In the genomic region with DNA sequence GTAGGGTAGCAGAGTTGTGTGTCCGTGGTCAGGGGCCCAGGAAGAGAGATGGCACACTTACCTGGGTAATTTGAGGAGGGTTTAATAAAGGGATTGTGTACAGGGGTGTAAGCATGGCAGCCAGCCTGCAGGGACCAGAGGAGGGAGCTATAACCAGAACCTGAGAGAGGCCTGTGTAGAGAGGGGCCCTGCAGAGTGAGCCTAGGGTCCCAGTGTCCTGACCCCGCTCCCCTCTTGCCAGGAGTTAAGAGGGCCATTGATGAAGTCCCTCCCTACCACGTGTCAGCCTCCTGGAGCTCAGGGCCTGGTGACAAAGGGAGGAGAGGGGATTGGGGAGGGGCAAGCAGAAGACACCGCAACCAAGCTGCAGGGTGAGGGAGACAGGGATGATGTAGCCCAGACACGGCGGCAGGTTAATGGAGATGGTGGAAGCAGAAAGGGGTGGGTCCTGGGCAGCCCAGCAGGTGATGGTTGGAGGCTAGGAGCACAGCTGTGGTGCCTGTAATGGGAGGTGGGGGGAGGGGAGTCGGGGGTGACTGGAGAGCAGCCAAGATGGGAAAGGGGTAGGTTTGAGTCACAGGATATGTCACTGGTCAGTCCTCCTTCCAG, we compare ENCODE assay signal across 21 cellular contexts.
DNase-seq lines count a peak whose midpoint lies in the region; ATAC-seq and TF ChIP-seq lines count a peak whose summit lies in the region.
"Had no signal": no experiment of that assay in that cellular context is flagged by ENCODE, and none has a peak within 500 bp of the region (broad histone marks: within the 10 kb centered on the region; RNA-seq: fewer than 3 reads in every experiment).

No MANE protein-coding gene starts in this region.

- peaks cover 8% of the 10 kb centered on the region for H3K27me3 Mint-ChIP-seq in neural progenitor cell (ENCODE audit: insufficient read depth, low read depth)
- H3K27me3 Mint-ChIP-seq: memory B cell had no signal

- DNase-seq in NCI-H1092 treated with DMSO at 0.1 percent for 48 hours (lab: John Stamatoyannopoulos, UW) (peak; percentile 39), NCI-H1092 (lab: John Stamatoyannopoulos, UW) (no peak), NCI-H1105 treated with DMSO at 0.1 percent for 48 hours (lab: John Stamatoyannopoulos, UW) (peak; percentile 24), neural progenitor cell (ENCODE audit: low spot score) (no peak), HAP-1 (ENCODE audit: low spot score in 2 of 2) (no peak), activated gamma-delta T cell treated with Interleukin-2 at 50 U/mL for 16 hours (no peak)
- DNase-seq: activated effector memory CD4-positive, alpha-beta T cell treated with anti-CD3 and anti-CD28 coated beads, Interleukin-2, amount 50 U/mL, for 16 hours; C1 segment of cervical spinal cord; effector memory CD4-positive, alpha-beta T cell; head of caudate nucleus; NCI-H2171; stimulated activated naive CD4-positive, alpha-beta T cell; upper lobe of left lung had no signal

- H3K9me3 Mint-ChIP-seq in neural progenitor cell, result no peaks in the 10 kb centered on the region
- H3K9me3 Mint-ChIP-seq: central memory CD8-positive, alpha-beta T cell; memory B cell; neural crest cell had no signal

- peak overlapping the region; percentile 16 for H3K4me2 ChIP-seq in neural progenitor cell

- H3K4me3 ChIP-seq in neural progenitor cell (no peak overlapping the region), HAP-1 (no peak overlapping the region)
- H3K4me3 ChIP-seq: right atrium auricular region, SJSA1, upper lobe of left lung had no signal

- H3K4me3 Mint-ChIP-seq in neural progenitor cell, result no peak overlapping the region
- H3K4me3 Mint-ChIP-seq: central memory CD8-positive, alpha-beta T cell; memory B cell; neural crest cell had no signal

- peak overlapping the region; percentile 42 for H2AFZ ChIP-seq in neural progenitor cell (replicated peaks)

- H3K4me1 Mint-ChIP-seq in neural progenitor cell, result peaks cover 21% of the 10 kb centered on the region
- H3K4me1 Mint-ChIP-seq: central memory CD8-positive, alpha-beta T cell; memory B cell; neural crest cell had no signal

- no peaks in the 10 kb centered on the region for H3K79me2 ChIP-seq in neural progenitor cell (ENCODE audit: low read depth)

- H3K9me3 ChIP-seq in neural progenitor cell (ENCODE audit: low read depth) (no peaks in the 10 kb centered on the region), HAP-1 (no peaks in the 10 kb centered on the region)
- H3K9me3 ChIP-seq: right atrium auricular region, SJSA1, upper lobe of left lung had no signal

- peak; percentile 24 for ATAC-seq in SK-N-SH treated with all-trans-retinoic acid at 6 μM for 48 hours
- ATAC-seq in GM21528 (IDR thresholded peaks at IDR 0.05; ENCODE audit: low FRiP score, unreplicated experiment), result no peak
- ATAC-seq: activated CD4-positive, CD25-positive, alpha-beta regulatory T cell treated with anti-CD3 and anti-CD28 coated beads, Interleukin-2, amount 50 U/mL, for 24 hours had no signal

- H3K27me3 ChIP-seq in neural progenitor cell, result no peaks in the 10 kb centered on the region
- no peaks in the 10 kb centered on the region for H3K27me3 ChIP-seq in HAP-1 (ENCODE audit: low read depth)
- H3K27me3 ChIP-seq: right atrium auricular region, SJSA1, upper lobe of left lung had no signal

- peaks cover 7% of the 10 kb centered on the region for H3F3A ChIP-seq in neural progenitor cell (ENCODE audit: low read depth)

- in situ Hi-C loops in HAP-1 (cut with MboI; ENCODE audit: low sequenced_read_pairs), result no loop called here

- no peak overlapping the region for H3K27ac ChIP-seq in neural progenitor cell
- H3K27ac ChIP-seq: right atrium auricular region, SJSA1, upper lobe of left lung had no signal

- no peaks in the 10 kb centered on the region for H3K36me3 Mint-ChIP-seq in neural progenitor cell
- H3K36me3 Mint-ChIP-seq: memory B cell had no signal

- no peaks in the 10 kb centered on the region for H4K20me1 ChIP-seq in neural progenitor cell (ENCODE audit: low read depth)

- H3K9ac ChIP-seq in neural progenitor cell, result no peak overlapping the region

- H3K27ac Mint-ChIP-seq in neural progenitor cell, result no peak overlapping the region
- H3K27ac Mint-ChIP-seq: memory B cell had no signal

- no peaks in the 10 kb centered on the region for H3K36me3 ChIP-seq in neural progenitor cell
- no peaks in the 10 kb centered on the region for H3K36me3 ChIP-seq in HAP-1 (replicated peaks)
- H3K36me3 ChIP-seq: right atrium auricular region, SJSA1, upper lobe of left lung had no signal

- peaks cover 12% of the 10 kb centered on the region for H3K4me1 ChIP-seq in neural progenitor cell
- H3K4me1 ChIP-seq in HAP-1, result no peaks in the 10 kb centered on the region
- H3K4me1 ChIP-seq: right atrium auricular region, SJSA1, upper lobe of left lung had no signal

- TF ChIP-seq CTCF in neural progenitor cell (IDR thresholded peaks at IDR 0.05), result no peak

TF ChIP-seq in SK-N-SH treated with all-trans-retinoic acid at 6 μM for 48 hours, 23 proteins besides CTCF, POLR2A, EP300 and RAD21 (continues in another document):
- TF ChIP-seq, protein P1, sequence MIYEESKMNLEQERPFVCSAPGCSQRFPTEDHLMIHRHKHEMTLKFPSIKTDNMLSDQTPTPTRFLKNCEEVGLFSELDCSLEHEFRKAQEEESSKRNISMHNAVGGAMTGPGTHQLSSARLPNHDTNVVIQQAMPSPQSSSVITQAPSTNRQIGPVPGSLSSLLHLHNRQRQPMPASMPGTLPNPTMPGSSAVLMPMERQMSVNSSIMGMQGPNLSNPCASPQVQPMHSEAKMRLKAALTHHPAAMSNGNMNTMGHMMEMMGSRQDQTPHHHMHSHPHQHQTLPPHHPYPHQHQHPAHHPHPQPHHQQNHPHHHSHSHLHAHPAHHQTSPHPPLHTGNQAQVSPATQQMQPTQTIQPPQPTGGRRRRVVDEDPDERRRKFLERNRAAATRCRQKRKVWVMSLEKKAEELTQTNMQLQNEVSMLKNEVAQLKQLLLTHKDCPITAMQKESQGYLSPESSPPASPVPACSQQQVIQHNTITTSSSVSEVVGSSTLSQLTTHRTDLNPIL (CRISPR knock-in tag; IDR thresholded peaks at IDR 0.05; ENCODE audit: low read depth), result no peak
- TF ChIP-seq ESRRG (CRISPR knock-in tag; IDR thresholded peaks at IDR 0.05) (no peak), GLIS3 (CRISPR knock-in tag; IDR thresholded peaks at IDR 0.05) (no peak), ZNF8 (CRISPR knock-in tag; IDR thresholded peaks at IDR 0.05) (no peak), RARB (CRISPR knock-in tag; IDR thresholded peaks at IDR 0.05) (no peak), ZNF70 (CRISPR knock-in tag; IDR thresholded peaks at IDR 0.05) (no peak), PPARA (CRISPR knock-in tag; IDR thresholded peaks at IDR 0.05; ENCODE audit: borderline replicate concordance) (no peak), PATZ1 (CRISPR knock-in tag; IDR thresholded peaks at IDR 0.05; ENCODE audit: borderline replicate concordance) (no peak), ZFP30 (CRISPR knock-in tag; IDR thresholded peaks at IDR 0.05) (no peak), TOX (CRISPR knock-in tag; IDR thresholded peaks at IDR 0.05; ENCODE audit: borderline replicate concordance) (no peak), ARNTL (CRISPR knock-in tag; IDR thresholded peaks at IDR 0.05; ENCODE audit: borderline replicate concordance, low read depth) (no peak), ZC3H10 (CRISPR knock-in tag; IDR thresholded peaks at IDR 0.05) (no peak), CSRNP3 (CRISPR knock-in tag; IDR thresholded peaks at IDR 0.05) (no peak), BACH2 (CRISPR knock-in tag; IDR thresholded peaks at IDR 0.05; ENCODE audit: borderline replicate concordance) (no peak), TCF4 (CRISPR knock-in tag; IDR thresholded peaks at IDR 0.05; ENCODE audit: borderline replicate concordance) (no peak)

Comparison
In these comparisons a context has a peak if more than half of its experiments do, and no peak if none do; other contexts are left out.
1. DNase-seq: peak in NCI-H1092 treated with DMSO at 0.1 percent for 48 hours (single experiment) and NCI-H1105 treated with DMSO at 0.1 percent for 48 hours (single experiment); none in NCI-H1092 (single experiment), neural progenitor cell (single experiment), HAP-1 (0 of 2) and activated gamma-delta T cell treated with Interleukin-2 at 50 U/mL for 16 hours (single experiment).